In the genomic region with DNA sequence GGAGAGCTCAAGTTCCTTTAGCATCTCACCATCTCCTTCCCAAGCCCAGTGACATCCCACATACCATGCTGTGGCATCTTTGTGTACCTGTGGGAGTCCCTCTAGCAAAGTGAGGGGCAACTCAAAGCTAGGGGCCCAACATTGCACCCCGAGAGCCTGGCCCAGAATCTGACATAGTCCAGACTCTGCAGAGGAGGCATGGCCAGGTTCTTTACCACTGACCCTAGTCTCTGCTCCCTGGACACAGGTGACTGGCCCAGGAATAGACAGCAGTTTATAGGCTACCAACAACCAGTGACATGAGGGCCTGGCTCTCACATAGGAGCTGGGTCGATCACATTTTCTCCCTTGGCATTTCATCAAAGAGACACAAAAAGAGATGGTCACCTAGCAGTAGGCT, we compare ENCODE assay signal across 1 cellular context.
TF ChIP-seq lines count a peak whose summit lies in the region.

No MANE protein-coding gene starts in this region.

TF ChIP-seq in IMR-90, 13 proteins besides CTCF, POLR2A, EP300 and RAD21 (continued from another document):
- TF ChIP-seq CHD1 (IDR thresholded peaks at IDR 0.05; ENCODE audit: low read depth, low read length) (no peak), MAZ (IDR thresholded peaks at IDR 0.05; ENCODE audit: borderline replicate concordance, low read depth, low read length) (no peak), SMC3 (IDR thresholded peaks at IDR 0.05; ENCODE audit: low read depth, low read length) (no peak), NFE2L2 (IDR thresholded peaks at IDR 0.05; ENCODE audit: low read depth, low read length) (no peak), CEBPB (IDR thresholded peaks at IDR 0.05; ENCODE audit: low read depth, low read length) (no peak), MAFK (IDR thresholded peaks at IDR 0.05; ENCODE audit: low read depth, low read length) (no peak)
- TF ChIP-seq, protein P1, sequence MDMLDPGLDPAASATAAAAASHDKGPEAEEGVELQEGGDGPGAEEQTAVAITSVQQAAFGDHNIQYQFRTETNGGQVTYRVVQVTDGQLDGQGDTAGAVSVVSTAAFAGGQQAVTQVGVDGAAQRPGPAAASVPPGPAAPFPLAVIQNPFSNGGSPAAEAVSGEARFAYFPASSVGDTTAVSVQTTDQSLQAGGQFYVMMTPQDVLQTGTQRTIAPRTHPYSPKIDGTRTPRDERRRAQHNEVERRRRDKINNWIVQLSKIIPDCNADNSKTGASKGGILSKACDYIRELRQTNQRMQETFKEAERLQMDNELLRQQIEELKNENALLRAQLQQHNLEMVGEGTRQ (IDR thresholded peaks at IDR 0.05; ENCODE audit: low read depth, low read length): no peak
TF ChIP-seq in IMR-90: peak in this region for 0.
